29 cellular contexts compared by ENCODE assay signal in the genomic region with DNA sequence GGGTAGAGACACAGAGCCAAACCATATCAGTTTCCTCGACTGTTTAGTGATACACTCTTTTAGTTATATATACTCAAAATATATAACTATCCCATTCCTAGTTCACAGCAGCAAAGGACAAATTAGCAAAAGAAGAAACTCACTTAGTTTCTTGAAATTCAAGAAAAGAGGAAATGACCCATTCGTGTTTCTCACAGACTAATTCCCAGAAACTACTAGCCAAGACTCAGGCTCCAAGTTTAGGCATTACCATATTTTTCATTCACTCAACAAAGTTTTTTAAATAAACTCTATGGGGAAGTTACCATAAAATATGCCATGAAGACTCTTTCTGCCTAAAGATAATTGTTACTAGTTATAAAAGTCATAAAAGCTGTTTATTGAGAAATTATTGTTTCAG.
"Had no signal": no experiment of that assay in that cellular context is flagged by ENCODE, and none has a peak within 500 bp of the region (broad histone marks: within the 10 kb centered on the region; RNA-seq: fewer than 3 reads in every experiment).

No MANE protein-coding gene starts in this region.

- H3K9me3 ChIP-seq: body of pancreas, breast epithelium had no signal

- H3K36me3 ChIP-seq: breast epithelium had no signal

- FAIRE-seq: astrocyte, TTC549 had no signal

- H3K9ac ChIP-seq: KMS-11 had no signal

- H3K4me2 ChIP-seq: KMS-11 had no signal

- H3K27ac ChIP-seq: body of pancreas, breast epithelium, KMS-11 had no signal

- H3K4me3 ChIP-seq: body of pancreas, breast epithelium had no signal

- ATAC-seq: activated CD8-positive, alpha-beta T cell treated with anti-CD3 and anti-CD28 coated beads for 36 hours; activated T-cell treated with anti-CD3 and anti-CD28 coated beads, Interleukin-2, amount 50 U/mL, for 72 hours; activated T-helper 17 cell treated with anti-CD3 and anti-CD28 coated beads, Interleukin-2, amount 50 U/mL, for 72 hours; body of pancreas had no signal

- H3K27me3 ChIP-seq: body of pancreas, breast epithelium had no signal

- H3K4me1 ChIP-seq: body of pancreas, breast epithelium had no signal

- DNase-seq: activated CD4-positive, alpha-beta T cell treated with anti-CD3 and anti-CD28 coated beads, Interleukin-2, amount 10 ng/mL, durations not matched to agents 24 days and 14 days; activated CD4-positive, alpha-beta T cell treated with anti-CD3 and anti-CD28 coated beads, Interleukin-2, amount 50 U/mL, for 4 hours; activated CD8-positive, alpha-beta T cell treated with anti-CD3 and anti-CD28 coated beads for 36 hours; activated effector memory CD4-positive, alpha-beta T cell treated with anti-CD3 and anti-CD28 coated beads, Interleukin-2, amount 50 U/mL, for 16 hours; activated naive CD4-positive, alpha-beta T cell; activated naive CD4-positive, alpha-beta T cell treated with anti-CD3 and anti-CD28 coated beads, Interleukin-2, amount 50 U/mL, for 16 hours; activated naive CD8-positive, alpha-beta T cell treated with anti-CD3 and anti-CD28 coated beads for 36 hours; activated T-cell treated with anti-CD3 and anti-CD28 coated beads, Interleukin-2, amount 50 U/mL, for 1 hour; activated T-cell treated with anti-CD3 and anti-CD28 coated beads, Interleukin-2, amount 50 U/mL, for 72 hours; body of pancreas; MM.1S; NCI-H1048; NCI-H1105 treated with DMSO at 0.1 percent for 48 hours; NCI-H1436; NCI-H1694; NCI-H1930; NCI-H2081 treated with DMSO at 0.1 percent for 48 hours; NCI-H226; NCI-H446 treated with DMSO at 0.1 percent for 48 hours; NCI-H524; NCI-H69; NK-92 treated with Interleukin-12 subunit alpha and Interleukin-12 subunit beta, amount 100 ng/mL, for 24 hours; Right ventricle myocardium superior; T1000 had no signal
